In the genomic region with DNA sequence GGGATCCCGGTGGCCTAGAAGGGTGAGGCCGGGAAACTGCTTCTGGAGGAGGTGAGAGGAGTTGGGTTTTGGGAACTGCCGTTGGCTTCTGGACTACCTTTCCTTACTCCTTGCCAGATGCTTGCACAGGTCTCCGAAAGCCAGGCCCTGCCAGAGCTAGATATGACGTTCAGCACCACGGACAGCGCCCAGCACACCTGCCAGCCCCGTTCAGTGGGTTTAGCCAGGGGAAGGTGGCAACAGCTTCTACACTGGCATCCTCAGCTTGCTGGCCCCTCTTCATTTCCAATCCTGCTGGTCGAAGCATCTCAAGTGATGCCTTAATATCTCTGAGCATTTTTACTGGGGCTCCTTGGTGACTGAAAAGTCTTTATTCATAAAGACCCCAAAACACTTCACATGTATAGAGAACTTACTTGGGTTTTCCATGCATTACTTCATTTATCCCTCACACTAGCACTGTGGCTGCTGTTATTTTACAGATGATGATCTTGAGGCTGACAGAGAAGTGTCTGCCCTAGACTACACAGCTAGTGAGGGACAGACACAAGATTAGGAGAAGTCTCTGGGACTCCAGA, we compare ENCODE assay signal across 8 cellular contexts. TPM values are rescaled to one million over a fixed set of nuclear protein-coding genes. Genes with fewer than 3 reads are reported as not detected.
DNase-seq lines count a peak whose midpoint lies in the region; ATAC-seq and TF ChIP-seq lines count a peak whose summit lies in the region.

No MANE protein-coding gene starts in this region.

- H3K27ac ChIP-seq in HCT116 (ENCODE audit: low read depth, low read length) (no peak overlapping the region), mesenchymal stem cell (ENCODE audit: low read length, poor library complexity, severe bottlenecking) (no peak overlapping the region)

- peaks cover 36% of the 10 kb centered on the region; the same call in 1 of the 2 replicates for H3K27me3 ChIP-seq in HCT116 (ENCODE audit: insufficient read depth, low read length)
- peaks cover 41 to 74% of the 10 kb centered on the region in 2 experiments for H3K27me3 ChIP-seq in mesenchymal stem cell (ENCODE audit: control insufficient read depth in 1 of 2, insufficient read depth in 1 of 2, low read length in 2 of 2)

- intact Hi-C loops in HCT116 (cut with micrococcal nuclease) (no loop called here), lower leg skin (cut with DNase I; ENCODE audit: low total_unique reads) (no loop called here)

- no peak overlapping the region for H2BK15ac ChIP-seq in mesenchymal stem cell (ENCODE audit: low read depth, poor library complexity, severe bottlenecking)

- H3K79me1 ChIP-seq in mesenchymal stem cell (replicated peaks; ENCODE audit: low read length, poor library complexity, severe bottlenecking) = no peaks in the 10 kb centered on the region

- H3K4me3 ChIP-seq in HCT116 (replicated peaks in 1 of 2; ENCODE audit: low read depth in 1 of 2, low read length in 2 of 2) (no peak overlapping the region), mesenchymal stem cell (ENCODE audit: insufficient read depth in 1 of 2, low read depth in 1 of 2, low read length in 2 of 2) (no peak overlapping the region), lower leg skin (ENCODE audit: low read depth, poor library complexity, severe bottlenecking) (no peak overlapping the region)

- H3K4me1 ChIP-seq in HCT116 (ENCODE audit: control insufficient read depth in 1 of 2, insufficient read depth in 2 of 2, low read length in 2 of 2) = peaks cover 0 to 10% of the 10 kb centered on the region in 2 experiments; a peak in 1 of 4 replicates
- H3K4me1 ChIP-seq in mesenchymal stem cell (ENCODE audit: control insufficient read depth, insufficient read depth, low read depth, low read length) = peaks cover 7% of the 10 kb centered on the region

- no peak overlapping the region for H2AFZ ChIP-seq in HCT116 (ENCODE audit: low read depth, low read length, poor library complexity, severe bottlenecking)
- no peak overlapping the region for H2AFZ ChIP-seq in mesenchymal stem cell (ENCODE audit: low read depth, low read length)

- H3K4me1 Mint-ChIP-seq in stimulated activated naive CD8-positive, alpha-beta T cell treated with anti-CD3 and anti-CD28 coated beads, Interleukin-15, amount 100 ng/mL, for 72 hours = no peaks in the 10 kb centered on the region

- H3K36me3 ChIP-seq in HCT116 (ENCODE audit: control insufficient read depth in 1 of 2, insufficient read depth in 2 of 2, low read length in 2 of 2) = no peaks in the 10 kb centered on the region
- H3K36me3 ChIP-seq in mesenchymal stem cell (ENCODE audit: control insufficient read depth in 1 of 2, insufficient read depth in 2 of 2, low read depth in 1 of 2, low read length in 2 of 2) = no peaks in the 10 kb centered on the region

- H3K27ac Mint-ChIP-seq in stimulated activated naive CD8-positive, alpha-beta T cell treated with anti-CD3 and anti-CD28 coated beads, Interleukin-15, amount 100 ng/mL, for 72 hours = no peak overlapping the region

- peaks cover 4 to 17% of the 10 kb centered on the region in 2 donors for H3K9me3 Mint-ChIP-seq in stimulated activated naive CD8-positive, alpha-beta T cell treated with anti-CD3 and anti-CD28 coated beads, Interleukin-15, amount 100 ng/mL, for 72 hours

- H4K20me1 ChIP-seq in HCT116 (ENCODE audit: insufficient read depth) = no peaks in the 10 kb centered on the region

- H3K9me2 ChIP-seq in HCT116 (ENCODE audit: insufficient read depth) = no peaks in the 10 kb centered on the region

- CTCF ChIA-PET in HCT116 (lab: Charles Lee) = no interaction called here

- no peak for TF ChIP-seq POLR2A in HCT116 (IDR thresholded peaks at IDR 0.05; ENCODE audit: borderline replicate concordance, extremely low read depth, insufficient read depth, insufficient read length)
- no peak for TF ChIP-seq POLR2A in lower leg skin (IDR thresholded peaks at IDR 0.05)

- H4K91ac ChIP-seq in mesenchymal stem cell (ENCODE audit: low read length) = no peak overlapping the region

- ATAC-seq in HCT116 = peak; percentile 78
- ATAC-seq in stimulated activated naive CD8-positive, alpha-beta T cell treated with anti-CD3 and anti-CD28 coated beads, Interleukin-15, amount 100 ng/mL, for 72 hours = peak; percentile 55

- H3K9ac ChIP-seq in HCT116 (ENCODE audit: low read length) = no peak overlapping the region
- no peak overlapping the region for H3K9ac ChIP-seq in mesenchymal stem cell (ENCODE audit: low read length)

- no peak overlapping the region for H3K4me2 ChIP-seq in HCT116 (ENCODE audit: low read length)
- no peak overlapping the region for H3K4me2 ChIP-seq in mesenchymal stem cell (ENCODE audit: low read length, poor library complexity, severe bottlenecking)

- RAD21 ChIA-PET in HCT116 (lab: Charles Lee; ENCODE audit: low non-redundant PET in 1 of 2, low total read pairs in 2 of 2, uncharacterized antibody in 2 of 2, unreplicated experiment in 2 of 2) = no interaction called here

- peak; percentile 13 for DNase-seq in HCT116 (ENCODE audit: low read depth, low spot score)
- peak; percentile 4 to 64 (median 33) for DNase-seq in T-helper 2 cell
- DNase-seq in astrocyte of the hippocampus (ENCODE audit: low read depth, low spot score) = peak; percentile 78
- peak; percentile 42 for DNase-seq in mesenchymal stem cell
- peak; percentile 36 to 48 for DNase-seq in stimulated activated naive CD8-positive, alpha-beta T cell treated with anti-CD3 and anti-CD28 coated beads, Interleukin-15, amount 100 ng/mL, for 72 hours
- no peak for DNase-seq in lower leg skin (ENCODE audit: low spot score in 2 of 2)
- no peak for DNase-seq in G401 (ENCODE audit: low spot score)
- no peak for DNase-seq in C1 segment of cervical spinal cord (lab: John Stamatoyannopoulos, UW)

- H2BK5ac ChIP-seq in mesenchymal stem cell (ENCODE audit: low read depth, low read length, poor library complexity, severe bottlenecking) = no peak overlapping the region

- H3K14ac ChIP-seq in mesenchymal stem cell (ENCODE audit: low read length in 2 of 2) = no peak overlapping the region

- H3K4me3 Mint-ChIP-seq in stimulated activated naive CD8-positive, alpha-beta T cell treated with anti-CD3 and anti-CD28 coated beads, Interleukin-15, amount 100 ng/mL, for 72 hours = no peak overlapping the region

- no peak overlapping the region for H2BK120ac ChIP-seq in mesenchymal stem cell (ENCODE audit: low read depth, low read length)

- no peak overlapping the region for H4K8ac ChIP-seq in mesenchymal stem cell (ENCODE audit: low read length)

- no peak overlapping the region for H3K18ac ChIP-seq in mesenchymal stem cell (ENCODE audit: low read depth in 1 of 2, low read length in 2 of 2)

- no peak overlapping the region for H2BK12ac ChIP-seq in mesenchymal stem cell (ENCODE audit: low read length in 2 of 2)

- POLR2A ChIA-PET in HCT116 (lab: Charles Lee) = no interaction called here

- no peaks in the 10 kb centered on the region for H3K9me3 ChIP-seq in HCT116 (ENCODE audit: control insufficient read depth in 1 of 2, insufficient read depth in 1 of 2, low read depth in 1 of 2, low read length in 2 of 2)
- peaks cover 10% of the 10 kb centered on the region for H3K9me3 ChIP-seq in mesenchymal stem cell (ENCODE audit: control insufficient read depth, low read length)

- no peak for TF ChIP-seq CTCF in HCT116 (IDR thresholded peaks at IDR 0.05 in 2 of 3, conservative IDR thresholded peaks at IDR 0.05 in 1 of 3; ENCODE audit: borderline replicate concordance in 1 of 3, insufficient read depth in 1 of 3, low read depth in 2 of 3, low read length in 2 of 3)
- no peak for TF ChIP-seq CTCF in lower leg skin (IDR thresholded peaks at IDR 0.05)

- no peak overlapping the region for H3K23ac ChIP-seq in mesenchymal stem cell (ENCODE audit: low read length in 2 of 2)

- WGBS in mesenchymal stem cell = 37% methylated on average over 9 of the region's 9 CpGs
- 25% methylated on average over 9 of the region's 9 CpGs for WGBS in lower leg skin, 2 donors

- H3K79me2 ChIP-seq in HCT116 (ENCODE audit: insufficient read depth, low read length) = no peaks in the 10 kb centered on the region

- no peak overlapping the region for H3K4ac ChIP-seq in mesenchymal stem cell (ENCODE audit: low read depth in 1 of 2, low read length in 2 of 2)

- BruUV-seq in HCT116 (replicated peaks; lab: Mats Ljungman, UMichigan) = no TSS peak

- TF ChIP-seq RAD21 in HCT116 (IDR thresholded peaks at IDR 0.05; ENCODE audit: low read depth) = no peak

- no peak overlapping the region for H2AK5ac ChIP-seq in mesenchymal stem cell (ENCODE audit: low read length, severe bottlenecking)

- no peaks in the 10 kb centered on the region for H3K27me3 Mint-ChIP-seq in stimulated activated naive CD8-positive, alpha-beta T cell treated with anti-CD3 and anti-CD28 coated beads, Interleukin-15, amount 100 ng/mL, for 72 hours

- in situ Hi-C loops in G401 (cut with HindIII; ENCODE audit: low sequenced_read_pairs) = no loop called here

TF ChIP-seq in HCT116, 20 proteins besides CTCF, POLR2A, EP300 and RAD21 (continues in another document):
- TF ChIP-seq, protein P1, sequence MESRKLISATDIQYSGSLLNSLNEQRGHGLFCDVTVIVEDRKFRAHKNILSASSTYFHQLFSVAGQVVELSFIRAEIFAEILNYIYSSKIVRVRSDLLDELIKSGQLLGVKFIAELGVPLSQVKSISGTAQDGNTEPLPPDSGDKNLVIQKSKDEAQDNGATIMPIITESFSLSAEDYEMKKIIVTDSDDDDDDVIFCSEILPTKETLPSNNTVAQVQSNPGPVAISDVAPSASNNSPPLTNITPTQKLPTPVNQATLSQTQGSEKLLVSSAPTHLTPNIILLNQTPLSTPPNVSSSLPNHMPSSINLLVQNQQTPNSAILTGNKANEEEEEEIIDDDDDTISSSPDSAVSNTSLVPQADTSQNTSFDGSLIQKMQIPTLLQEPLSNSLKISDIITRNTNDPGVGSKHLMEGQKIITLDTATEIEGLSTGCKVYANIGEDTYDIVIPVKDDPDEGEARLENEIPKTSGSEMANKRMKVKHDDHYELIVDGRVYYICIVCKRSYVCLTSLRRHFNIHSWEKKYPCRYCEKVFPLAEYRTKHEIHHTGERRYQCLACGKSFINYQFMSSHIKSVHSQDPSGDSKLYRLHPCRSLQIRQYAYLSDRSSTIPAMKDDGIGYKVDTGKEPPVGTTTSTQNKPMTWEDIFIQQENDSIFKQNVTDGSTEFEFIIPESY (IDR thresholded peaks at IDR 0.05; ENCODE audit: extremely low read depth, insufficient replicate concordance, low read length) = no peak
- TF ChIP-seq, protein P2, sequence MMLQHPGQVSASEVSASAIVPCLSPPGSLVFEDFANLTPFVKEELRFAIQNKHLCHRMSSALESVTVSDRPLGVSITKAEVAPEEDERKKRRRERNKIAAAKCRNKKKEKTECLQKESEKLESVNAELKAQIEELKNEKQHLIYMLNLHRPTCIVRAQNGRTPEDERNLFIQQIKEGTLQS (IDR thresholded peaks at IDR 0.05) = no peak
- TF ChIP-seq CBX3 (IDR thresholded peaks at IDR 0.05; ENCODE audit: low read depth) = 0 out of 2 replicates have a peak, but pooled peaks have one; percentile 35
- TF ChIP-seq POLR2AphosphoS5 (IDR thresholded peaks at IDR 0.05; ENCODE audit: low read depth, low read length) = no peak
- TF ChIP-seq ZFX (IDR thresholded peaks at IDR 0.05) = no peak

RNA-seq across cellular contexts. Expression of gene HCN4, which starts 21.9 kb away (rescaled TPM):
- total RNA-seq in HCT116 (2021; ENCODE audit: unreplicated experiment) (1.7 TPM), lower leg skin (under 1 TPM in 3 of 4 donors, not detected in 1; 0.03 to 0.05 (median 0.04) TPM)
- polyA plus RNA-seq in HCT116 (2012) = 0.56 and 0.60 TPM in 2 replicates
- not detected for polyA plus RNA-seq in mesenchymal stem cell (2013, experiment 1 of 2)
- polyA plus RNA-seq in mesenchymal stem cell (2013, experiment 2 of 2) = under 0.01 TPM
- not detected in 2 replicates for total RNA-seq in G401 (2014; rRNA removed; shearing (Covaris generic))

Comparison
In these comparisons a context has a peak if more than half of its experiments do, and no peak if none do; other contexts are left out.
1. DNase-seq: peak in HCT116 (single experiment), T-helper 2 cell (5 of 5), astrocyte of the hippocampus (single experiment), mesenchymal stem cell (single experiment) and stimulated activated naive CD8-positive, alpha-beta T cell treated with anti-CD3 and anti-CD28 coated beads, Interleukin-15, amount 100 ng/mL, for 72 hours (2 of 2); none in lower leg skin (0 of 2), G401 (single experiment) and C1 segment of cervical spinal cord (0 of 14).